7 cellular contexts compared by ENCODE assay signal in the genomic region with DNA sequence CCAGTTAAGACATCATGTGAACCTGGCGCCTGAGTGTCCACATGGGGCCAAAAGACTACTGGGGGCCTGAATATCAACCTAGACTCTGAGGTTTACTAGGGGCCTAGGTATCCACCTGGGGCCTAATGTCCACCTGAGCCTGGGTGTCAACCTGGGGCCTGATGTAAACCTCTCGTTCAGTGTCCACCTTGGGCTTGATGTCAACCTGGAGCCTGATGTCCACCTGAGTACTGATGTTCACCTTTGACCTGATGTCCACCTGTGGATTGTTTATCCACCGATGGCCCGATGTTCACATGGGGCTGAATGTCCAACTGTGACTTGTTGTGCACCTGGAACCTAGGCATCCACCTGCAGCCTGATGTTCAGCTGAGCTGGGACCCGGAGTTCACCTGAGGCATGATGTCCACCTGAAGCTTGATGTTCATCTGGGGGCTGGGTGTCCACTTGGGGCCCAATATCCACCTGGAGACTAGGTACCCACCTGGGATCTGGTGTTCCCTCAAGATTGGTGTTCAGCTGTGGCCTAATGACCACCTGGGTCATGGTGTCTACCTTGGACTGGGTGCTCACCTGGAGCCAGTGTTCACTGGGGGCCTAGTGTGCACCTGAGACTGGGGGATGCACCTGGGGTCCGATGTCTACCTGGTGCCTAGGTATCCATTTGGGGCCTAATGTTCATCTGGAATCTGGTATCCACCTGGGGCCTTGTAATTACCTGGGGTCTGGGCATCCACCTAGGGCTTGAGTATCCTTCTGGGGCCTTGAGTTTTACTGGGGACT.
DNase-seq lines count a peak whose midpoint lies in the region; ATAC-seq and TF ChIP-seq lines count a peak whose summit lies in the region.
"Not testable (repeated sequence)": the region's sequence is repeated elsewhere in the genome, so short reads cannot be mapped to it uniquely, and the experiment has no call there.

No MANE protein-coding gene starts in this region.

- not testable (repeated sequence) for H3K9me3 Mint-ChIP-seq in activated naive CD4-positive, alpha-beta T cell treated with anti-CD3 and anti-CD28 coated beads, Interleukin-2, amount 10 ng/mL, durations not matched to agents 7 days and 5 days

- not testable (repeated sequence) for TF ChIP-seq CTCF in Peyer's patch (IDR thresholded peaks at IDR 0.05)

- intact Hi-C loops in Right ventricle myocardium inferior (cut with DNase I); sciatic nerve (cut with DNase I): not testable (repeated sequence)

- not testable (repeated sequence) for H3K4me3 ChIP-seq in Peyer's patch

- not testable (repeated sequence) for ATAC-seq in Right ventricle myocardium inferior, sciatic nerve

- CTCF ChIA-PET in activated naive CD4-positive, alpha-beta T cell treated with anti-CD3 and anti-CD28 coated beads, Interleukin-2, amount 10 ng/mL, durations not matched to agents 7 days and 5 days (lab: Charles Lee): not testable (repeated sequence)

- H3K4me1 ChIP-seq in Peyer's patch: not testable (repeated sequence)

- H3K36me3 ChIP-seq in Peyer's patch: not testable (repeated sequence)

- not testable (repeated sequence) for H3K36me3 Mint-ChIP-seq in activated naive CD4-positive, alpha-beta T cell treated with anti-CD3 and anti-CD28 coated beads, Interleukin-2, amount 10 ng/mL, durations not matched to agents 7 days and 5 days

- in situ Hi-C loops in ACHN (cut with HindIII; ENCODE audit: low pct_ligation_motif_present, low pct_unique_long_range_greater_than_20kb, low sequenced_read_pairs): not testable (repeated sequence)

- not testable (repeated sequence) for H3K9me3 ChIP-seq in Peyer's patch

- H3K27ac Mint-ChIP-seq in activated naive CD4-positive, alpha-beta T cell treated with anti-CD3 and anti-CD28 coated beads, Interleukin-2, amount 10 ng/mL, durations not matched to agents 7 days and 5 days: not testable (repeated sequence)

- DNase-seq in ACHN: peak; percentile 1
- DNase-seq in Peyer's patch: peak in 2 of 3 donors; percentile 42 to 54
- peak; percentile 20 for DNase-seq in activated naive CD4-positive, alpha-beta T cell treated with anti-CD3 and anti-CD28 coated beads, Interleukin-2, amount 10 ng/mL, durations not matched to agents 7 days and 5 days
- peak; percentile 73 for DNase-seq in Right ventricle myocardium inferior (ENCODE audit: missing footprints)
- peak; percentile 44 for DNase-seq in islet precursor cell
- DNase-seq in mesenteric fat pad (ENCODE audit: low spot score): peak; percentile 91
- peak; percentile 59 for DNase-seq in sciatic nerve (ENCODE audit: low spot score)

- TF ChIP-seq POLR2A in Peyer's patch (IDR thresholded peaks at IDR 0.05): not testable (repeated sequence)

- not testable (repeated sequence) for H3K4me1 Mint-ChIP-seq in activated naive CD4-positive, alpha-beta T cell treated with anti-CD3 and anti-CD28 coated beads, Interleukin-2, amount 10 ng/mL, durations not matched to agents 7 days and 5 days

- not testable (repeated sequence) for H3K4me3 Mint-ChIP-seq in activated naive CD4-positive, alpha-beta T cell treated with anti-CD3 and anti-CD28 coated beads, Interleukin-2, amount 10 ng/mL, durations not matched to agents 7 days and 5 days

- not testable (repeated sequence) for H3K27me3 Mint-ChIP-seq in activated naive CD4-positive, alpha-beta T cell treated with anti-CD3 and anti-CD28 coated beads, Interleukin-2, amount 10 ng/mL, durations not matched to agents 7 days and 5 days

- not testable (repeated sequence) for H3K27ac ChIP-seq in Peyer's patch

- H3K27me3 ChIP-seq in Peyer's patch: not testable (repeated sequence)

Comparison
In these comparisons a context has a peak if more than half of its experiments do, and no peak if none do; other contexts are left out.
1. DNase-seq: peak in every context shown above with its lines; median percentile 91 in mesenteric fat pad; 73 in Right ventricle myocardium inferior; 59 in sciatic nerve; 48 in Peyer's patch; 44 in islet precursor cell; 20 in activated naive CD4-positive, alpha-beta T cell treated with anti-CD3 and anti-CD28 coated beads, Interleukin-2, amount 10 ng/mL, durations not matched to agents 7 days and 5 days; 1 in ACHN.